In genomic region chr2:15177103-15177502, GRCh38 we compare ENCODE assay signal across 8 cellular contexts.
DNase-seq lines count a peak whose midpoint lies in the region; ATAC-seq and TF ChIP-seq lines count a peak whose summit lies in the region.

No MANE protein-coding gene starts in this region.

- DNase-seq in activated CD8-positive, alpha-beta memory T cell treated with anti-CD3 and anti-CD28 coated beads for 1 hour (ENCODE audit: extremely low read depth in 1 of 2, low read depth in 1 of 2) = peak; percentile 9 to 12
- DNase-seq in immature natural killer cell (peak; percentile 57 to 75 (median 62)), cardiac septum (ENCODE audit: low spot score) (no peak), retina (no peak), endothelial cell (ENCODE audit: low spot score) (no peak)

- intact Hi-C loops in cardiac septum (cut with DNase I) = no loop called here

- no peak for TF ChIP-seq CTCF in endothelial cell (IDR thresholded peaks at IDR 0.05; ENCODE audit: unreplicated experiment)

- H3K4me1 Mint-ChIP-seq in immature natural killer cell = peaks cover 32 to 54% of the 10 kb centered on the region in 2 donors
- peaks cover 54% of the 10 kb centered on the region for H3K4me1 Mint-ChIP-seq in stimulated activated naive CD8-positive, alpha-beta T cell treated with anti-CD3 and anti-CD28 coated beads, Interleukin-15, Interleukin-2, amounts not matched to agents 100 ng/mL and 50 ng/mL, for 24 hours (ENCODE audit: low read depth)
- H3K4me1 Mint-ChIP-seq in endothelial cell (ENCODE audit: unreplicated experiment) = peaks cover 15% of the 10 kb centered on the region

- no peaks in the 10 kb centered on the region for H3K9me3 Mint-ChIP-seq in immature natural killer cell
- H3K9me3 Mint-ChIP-seq in stimulated activated naive CD8-positive, alpha-beta T cell treated with anti-CD3 and anti-CD28 coated beads, Interleukin-15, Interleukin-2, amounts not matched to agents 100 ng/mL and 50 ng/mL, for 24 hours = no peaks in the 10 kb centered on the region
- H3K9me3 Mint-ChIP-seq in endothelial cell (ENCODE audit: unreplicated experiment) = no peaks in the 10 kb centered on the region

- H3K27ac Mint-ChIP-seq in immature natural killer cell (peak overlapping the region in 3 of 6 donors; percentile 1 to 56 (median 55)), endothelial cell (ENCODE audit: unreplicated experiment) (no peak overlapping the region)
- H3K27ac Mint-ChIP-seq in stimulated activated naive CD8-positive, alpha-beta T cell treated with anti-CD3 and anti-CD28 coated beads, Interleukin-15, Interleukin-2, amounts not matched to agents 100 ng/mL and 50 ng/mL, for 24 hours = peak overlapping the region; percentile 77

- H3K36me3 Mint-ChIP-seq in immature natural killer cell (peaks cover 7 to 22% (median 21%) of the 10 kb centered on the region in 3 donors), endothelial cell (ENCODE audit: low read depth, unreplicated experiment) (peaks cover 8% of the 10 kb centered on the region)
- H3K36me3 Mint-ChIP-seq in stimulated activated naive CD8-positive, alpha-beta T cell treated with anti-CD3 and anti-CD28 coated beads, Interleukin-15, Interleukin-2, amounts not matched to agents 100 ng/mL and 50 ng/mL, for 24 hours (ENCODE audit: low read depth) = peaks cover 56% of the 10 kb centered on the region

- ATAC-seq in GM19397 (IDR thresholded peaks at IDR 0.05; ENCODE audit: unreplicated experiment) (peak; percentile 97), HG03196 (IDR thresholded peaks at IDR 0.05; ENCODE audit: unreplicated experiment) (peak; percentile 99)

- H3K4me3 Mint-ChIP-seq in immature natural killer cell (peak overlapping the region; percentile 15 to 63 (median 44)), endothelial cell (ENCODE audit: unreplicated experiment) (no peak overlapping the region)
- H3K4me3 Mint-ChIP-seq in stimulated activated naive CD8-positive, alpha-beta T cell treated with anti-CD3 and anti-CD28 coated beads, Interleukin-15, Interleukin-2, amounts not matched to agents 100 ng/mL and 50 ng/mL, for 24 hours = peak overlapping the region; percentile 23

- peaks cover 3 to 11% (median 5%) of the 10 kb centered on the region in 3 donors for H3K27me3 Mint-ChIP-seq in immature natural killer cell (ENCODE audit: low read depth in 3 of 3)
- peaks cover 6% of the 10 kb centered on the region for H3K27me3 Mint-ChIP-seq in stimulated activated naive CD8-positive, alpha-beta T cell treated with anti-CD3 and anti-CD28 coated beads, Interleukin-15, Interleukin-2, amounts not matched to agents 100 ng/mL and 50 ng/mL, for 24 hours
- H3K27me3 Mint-ChIP-seq in endothelial cell (ENCODE audit: unreplicated experiment) = peaks cover 4% of the 10 kb centered on the region

Comparison
In these comparisons a context has a peak if more than half of its experiments do, and no peak if none do; other contexts are left out.
1. DNase-seq: peak in activated CD8-positive, alpha-beta memory T cell treated with anti-CD3 and anti-CD28 coated beads for 1 hour (2 of 2) and immature natural killer cell (3 of 3); none in cardiac septum (single experiment), retina (single experiment) and endothelial cell (single experiment).